ENCODE assay signal across 13 cellular contexts in genomic region chr22:46107753-46108563, GRCh38. TPM values are rescaled to one million over a fixed set of nuclear protein-coding genes. Genes with fewer than 3 reads are reported as not detected.
A peak's percentile ranks its signal among the peaks of the same experiment; 100 is the strongest.
DNase-seq lines count a peak whose midpoint lies in the region; FAIRE-seq and TF ChIP-seq lines count a peak whose summit lies in the region.
"Had no signal": no experiment of that assay in that cellular context is flagged by ENCODE, and none has a peak within 500 bp of the region (broad histone marks: within the 10 kb centered on the region; RNA-seq: fewer than 3 reads in every experiment).

No MANE protein-coding gene starts in this region.

- intact Hi-C loops in MCF 10A (cut with micrococcal nuclease), result loop anchor here (5.0 kb wide), 1 partner anchor 36 kb away; no protein-coding TSS in a partner anchor
- intact Hi-C loops in lower leg skin (cut with DNase I; ENCODE audit: low total_unique reads), result no loop called here

- H3K9me3 Mint-ChIP-seq in MCF 10A (ENCODE audit: unreplicated experiment), result no peaks in the 10 kb centered on the region
- H3K9me3 Mint-ChIP-seq: CD4-positive, CD25-positive, alpha-beta regulatory T cell had no signal

- no peaks in the 10 kb centered on the region for H3K27me3 Mint-ChIP-seq in MCF 10A (ENCODE audit: insufficient read depth, unreplicated experiment)
- H3K27me3 Mint-ChIP-seq: CD4-positive, CD25-positive, alpha-beta regulatory T cell had no signal

- H3K4me1 Mint-ChIP-seq in MCF 10A (ENCODE audit: insufficient read depth, unreplicated experiment), result peaks cover 40% of the 10 kb centered on the region
- H3K4me1 Mint-ChIP-seq: CD4-positive, CD25-positive, alpha-beta regulatory T cell had no signal

- peak overlapping the region; percentile 94 for H3K27ac ChIP-seq in layer of hippocampus (ENCODE audit: low read depth, low read length)
- peak overlapping the region; percentile 22 to 76 for H3K27ac ChIP-seq in small intestine (ENCODE audit: low read depth in 1 of 2, low read length in 1 of 2)
- H3K27ac ChIP-seq: HL-60 had no signal

- DNase-seq in G401 (ENCODE audit: low spot score) (peak; percentile 10), MCF 10A (ENCODE audit: unreplicated experiment) (no peak), small intestine (no peak), lower leg skin (ENCODE audit: low spot score in 2 of 2) (no peak), C1 segment of cervical spinal cord (lab: John Stamatoyannopoulos, UW) (no peak), GM13977 (ENCODE audit: low spot score) (no peak), cerebellar cortex (ENCODE audit: low spot score) (no peak)
- DNase-seq: activated CD4-positive, alpha-beta T cell treated with anti-CD3 and anti-CD28 coated beads, Interleukin-2, amount 50 U/mL, for 48 hours; CD4-positive, CD25-positive, alpha-beta regulatory T cell; islet precursor cell; NCI-H1048 had no signal

- whole genome bisulfite sequencing in small intestine, 3 donors, result 67 to 72% (median 70%) methylated on average over 22 of the region's 22 CpGs
- WGBS in lower leg skin, 2 donors, result 40 to 43% methylated on average over 21 to 22 of the region's 22 CpGs

- H3K4me3 Mint-ChIP-seq in MCF 10A (ENCODE audit: unreplicated experiment), result peak overlapping the region; percentile 65
- H3K4me3 Mint-ChIP-seq: CD4-positive, CD25-positive, alpha-beta regulatory T cell had no signal

- H3K27me3 ChIP-seq in layer of hippocampus (ENCODE audit: control insufficient read depth, insufficient read depth, low read length), result no peaks in the 10 kb centered on the region
- H3K27me3 ChIP-seq in small intestine (ENCODE audit: control insufficient read depth in 2 of 2, insufficient read depth in 2 of 2, low read length in 2 of 2), result no peaks in the 10 kb centered on the region

- peaks cover 8% of the 10 kb centered on the region in 2 donors for H3K36me3 ChIP-seq in small intestine (ENCODE audit: control insufficient read depth in 2 of 2, insufficient read depth in 2 of 2, low read length in 2 of 2)

- H3K4me1 ChIP-seq in small intestine (ENCODE audit: control insufficient read depth in 2 of 2, insufficient read depth in 1 of 2, low read depth in 1 of 2, low read length in 1 of 2), result peaks cover 13 to 16% of the 10 kb centered on the region in 2 donors

- no peak for TF ChIP-seq POLR2A in lower leg skin (IDR thresholded peaks at IDR 0.05)

- H3K27ac Mint-ChIP-seq in MCF 10A (ENCODE audit: low read depth, unreplicated experiment), result peak overlapping the region; percentile 93

- POLR2A ChIA-PET in MCF 10A (lab: Yijun Ruan, JAX), result interaction anchor here (0.7 to 4.3 kb wide), 17 partner anchors 9 to 189 kb away, joined by 3 to 31 read pairs (median 7); partner anchors contain the start of gene GTSE1

- no peaks in the 10 kb centered on the region for H3K9me3 ChIP-seq in small intestine (ENCODE audit: control insufficient read depth, low read depth)

- in situ Hi-C loops in G401 (cut with HindIII; ENCODE audit: low sequenced_read_pairs) (no loop called here), GM13977 (cut with MboI; ENCODE audit: low pct_unique_long_range_greater_than_20kb, low sequenced_read_pairs, unreplicated experiment) (no loop called here)

- FAIRE-seq in small intestine (lab: Jason Lieb, UNC), result no peak

- BruUV-seq in MCF 10A (replicated peaks; lab: Mats Ljungman, UMichigan), result no TSS peak

- peaks cover 100% of the 10 kb centered on the region for H3K36me3 Mint-ChIP-seq in MCF 10A (ENCODE audit: insufficient read depth, unreplicated experiment)
- H3K36me3 Mint-ChIP-seq: CD4-positive, CD25-positive, alpha-beta regulatory T cell had no signal

- no peak for TF ChIP-seq CTCF in MCF 10A (IDR thresholded peaks at IDR 0.05; ENCODE audit: unreplicated experiment)
- no peak for TF ChIP-seq CTCF in lower leg skin (IDR thresholded peaks at IDR 0.05)
- no peak for TF ChIP-seq CTCF in GM13977 (IDR thresholded peaks at IDR 0.05; ENCODE audit: extremely low read depth, insufficient read depth, missing control alignments)

- CTCF ChIA-PET in MCF 10A (lab: Yijun Ruan, JAX), result interaction anchor here (0.5 to 1.9 kb wide), 5 partner anchors 9 to 102 kb away, joined by 3 to 5 read pairs (median 4); no protein-coding TSS in a partner anchor

- H3K4me3 ChIP-seq in small intestine (ENCODE audit: low read depth in 1 of 2, low read length in 2 of 2) (no peak overlapping the region), lower leg skin (ENCODE audit: low read depth, poor library complexity, severe bottlenecking) (no peak overlapping the region)

RNA-seq across cellular contexts. Expression of gene PPARA, which starts 42.4 kb away (rescaled TPM):
- 1.7 and 3.2 TPM in 2 replicates for total RNA-seq in G401 (2014; rRNA removed; shearing (Covaris generic))
- 8.0 and 10.1 TPM in 2 replicates for total RNA-seq in MCF 10A (2022)
- polyA plus RNA-seq in small intestine, result 10 to 100 TPM; 19.9 to 24.0 (median 21.9) TPM
- 10 to 100 TPM; 27.8 to 58.1 (median 37.8) TPM for total RNA-seq in lower leg skin
